In genomic region chr10:60313589-60313952, GRCh38 we compare ENCODE assay signal across 19 cellular contexts.
DNase-seq lines count a peak whose midpoint lies in the region; ATAC-seq, FAIRE-seq and TF ChIP-seq lines count a peak whose summit lies in the region.
"Had no signal": no experiment of that assay in that cellular context is flagged by ENCODE, and none has a peak within 500 bp of the region (broad histone marks: within the 10 kb centered on the region; RNA-seq: fewer than 3 reads in every experiment).

No MANE protein-coding gene starts in this region.

- BruUV-seq in PC-9 (replicated peaks; lab: Mats Ljungman, UMichigan) (no TSS peak), endothelial cell of umbilical vein (replicated peaks; lab: Mats Ljungman, UMichigan) (no TSS peak)

- intact Hi-C loops in PC-9 (cut with micrococcal nuclease; ENCODE audit: unreplicated experiment), result no loop called here
- intact Hi-C loops in endothelial cell of umbilical vein (cut with micrococcal nuclease), result no loop called here

- peaks cover 4% of the 10 kb centered on the region for H3K36me3 Mint-ChIP-seq in activated T-cell treated with anti-CD3 and anti-CD28 coated beads, Interleukin-2, amount 50 U/mL, for 24 hours (ENCODE audit: low read depth)
- H3K36me3 Mint-ChIP-seq: CD14-positive monocyte had no signal

- H4K20me1 ChIP-seq in PC-9 (ENCODE audit: insufficient read depth) (no peaks in the 10 kb centered on the region), endothelial cell of umbilical vein (replicated peaks; ENCODE audit: control insufficient read depth, extremely low read depth, insufficient read depth, low read length) (no peaks in the 10 kb centered on the region), smooth muscle cell (ENCODE audit: low read depth) (no peaks in the 10 kb centered on the region)

- H3K9me1 ChIP-seq in endothelial cell of umbilical vein (replicated peaks; ENCODE audit: control insufficient read depth, extremely low read depth, insufficient read depth, low read length), result no peaks in the 10 kb centered on the region

- POLR2A ChIA-PET in PC-9 (lab: Charles Lee; ENCODE audit: unreplicated experiment) (interaction anchor here (0.6 kb wide), 1 partner anchor 11 kb away, joined by 7 read pairs; no protein-coding TSS in a partner anchor), endothelial cell of umbilical vein (lab: Charles Lee) (no interaction called here)

- TF ChIP-seq POLR2A in endothelial cell of umbilical vein (IDR thresholded peaks at IDR 0.05; ENCODE audit: low read depth, low read length), result no peak

- peak overlapping the region; percentile 46 for H3K9ac ChIP-seq in endothelial cell of umbilical vein (replicated peaks; ENCODE audit: extremely low read depth, insufficient read depth, low read length)
- H3K9ac ChIP-seq in smooth muscle cell (ENCODE audit: low read depth), result no peak overlapping the region

- H3K4me2 ChIP-seq in PC-9 (peak overlapping the region; percentile 35; the same call in 1 of the 2 replicates), endothelial cell of umbilical vein (ENCODE audit: insufficient read depth, low read length) (peak overlapping the region; percentile 93), smooth muscle cell (peak overlapping the region; percentile 62)

- no peaks in the 10 kb centered on the region for H3K27me3 Mint-ChIP-seq in activated T-cell treated with anti-CD3 and anti-CD28 coated beads, Interleukin-2, amount 50 U/mL, for 24 hours

- DNase-seq in activated T-cell treated with anti-CD3 and anti-CD28 coated beads, Interleukin-2, amount 50 U/mL, for 24 hours, result no peak
- DNase-seq in activated T-cell treated with anti-CD3 and anti-CD28 coated beads, Interleukin-2, amount 50 U/mL, for 1 hour, result no peak
- no peak for DNase-seq in PC-9
- no peak for DNase-seq in endothelial cell of umbilical vein (ENCODE audit: low read depth, low spot score)
- no peak for DNase-seq in smooth muscle cell (lab: John Stamatoyannopoulos, UW; ENCODE audit: unreplicated experiment)
- no peak for DNase-seq in GM20000 (ENCODE audit: low spot score)
- DNase-seq in iPS-NIHi7 (ENCODE audit: extremely low spot score), result no peak
- DNase-seq: Caco-2; NCI-H1105; NCI-H1694 treated with DMSO at 0.1 percent for 48 hours; NCI-H345; NK-92 treated with Interleukin-12 subunit alpha and Interleukin-12 subunit beta, amount 100 ng/mL, for 24 hours had no signal

- no peak overlapping the region for H2AFZ ChIP-seq in PC-9
- H2AFZ ChIP-seq in endothelial cell of umbilical vein (ENCODE audit: low read depth, low read length), result peak overlapping the region; percentile 11
- no peak overlapping the region for H2AFZ ChIP-seq in smooth muscle cell (ENCODE audit: low read depth)

- no peaks in the 10 kb centered on the region for H3K9me3 ChIP-seq in PC-9 (ENCODE audit: insufficient read depth, low read depth)
- no peaks in the 10 kb centered on the region for H3K9me3 ChIP-seq in endothelial cell of umbilical vein (replicated peaks; ENCODE audit: control insufficient read depth, insufficient read depth, low read length)
- no peaks in the 10 kb centered on the region for H3K9me3 ChIP-seq in smooth muscle cell (replicated peaks; ENCODE audit: low read depth)
- H3K9me3 ChIP-seq: Caco-2, MG63 had no signal

- CTCF ChIA-PET in PC-9 (lab: Charles Lee) (interaction anchor here (0.5 to 0.7 kb wide), 2 partner anchors 214 to 584 kb away, joined by 4 to 9 read pairs; no protein-coding TSS in a partner anchor), endothelial cell of umbilical vein (lab: Charles Lee) (interaction anchor here (0.7 to 3.9 kb wide), 10 partner anchors 12 to 120 kb away, joined by 3 to 16 read pairs (median 6); no protein-coding TSS in a partner anchor)

- WGBS in smooth muscle cell (ENCODE audit: low lambda C conversion rate), result 93% methylated on average over 1 of the region's 1 CpG

- H3K9me3 Mint-ChIP-seq in activated T-cell treated with anti-CD3 and anti-CD28 coated beads, Interleukin-2, amount 50 U/mL, for 24 hours, result no peaks in the 10 kb centered on the region

- H3K27me3 ChIP-seq in PC-9 (ENCODE audit: insufficient read depth, low read depth) (no peaks in the 10 kb centered on the region), endothelial cell of umbilical vein (ENCODE audit: control insufficient read depth in 2 of 2, insufficient read depth in 2 of 2, low read length in 2 of 2) (no peaks in the 10 kb centered on the region), smooth muscle cell (ENCODE audit: low read depth) (no peaks in the 10 kb centered on the region)
- H3K27me3 ChIP-seq: MG63 had no signal

- H3K4me1 ChIP-seq in PC-9 (replicated peaks; ENCODE audit: insufficient read depth) (peaks cover 29% of the 10 kb centered on the region), endothelial cell of umbilical vein (ENCODE audit: control insufficient read depth, extremely low read depth, insufficient read depth, low read length) (peaks cover 39% of the 10 kb centered on the region), smooth muscle cell (ENCODE audit: low read depth) (peaks cover 7% of the 10 kb centered on the region)

- FAIRE-seq in endothelial cell of umbilical vein (lab: Jason Lieb, UNC), result no peak
- FAIRE-seq: A204.1, G401.6, GM12891, H1 had no signal

- TF ChIP-seq CTCF in PC-9 (conservative IDR thresholded peaks at IDR 0.05), result no peak
- TF ChIP-seq CTCF in endothelial cell of umbilical vein (IDR thresholded peaks at IDR 0.05; ENCODE audit: extremely low read depth in 1 of 2, insufficient read depth in 1 of 2, low read depth in 1 of 2, low read length in 2 of 2), result no peak
- no peak for TF ChIP-seq CTCF in smooth muscle cell (IDR thresholded peaks at IDR 0.05; ENCODE audit: borderline replicate concordance, insufficient read depth, poor library complexity, severe bottlenecking)
- no peak for TF ChIP-seq CTCF in GM20000 (IDR thresholded peaks at IDR 0.05; ENCODE audit: extremely low read depth, missing control alignments)

- ATAC-seq in GM18858 (IDR thresholded peaks at IDR 0.05; ENCODE audit: unreplicated experiment), result no peak

- no peak overlapping the region for H3K4me3 Mint-ChIP-seq in activated T-cell treated with anti-CD3 and anti-CD28 coated beads, Interleukin-2, amount 50 U/mL, for 24 hours
- H3K4me3 Mint-ChIP-seq: CD14-positive monocyte had no signal

- H3K36me3 ChIP-seq in PC-9 (ENCODE audit: low read depth) (no peaks in the 10 kb centered on the region), endothelial cell of umbilical vein (ENCODE audit: control insufficient read depth in 2 of 2, extremely low read depth in 1 of 2, insufficient read depth in 2 of 2, low read length in 2 of 2) (no peaks in the 10 kb centered on the region), smooth muscle cell (ENCODE audit: low read depth) (no peaks in the 10 kb centered on the region)
- H3K36me3 ChIP-seq: MG63 had no signal

- H3K9me2 ChIP-seq in PC-9 (ENCODE audit: insufficient read depth), result no peaks in the 10 kb centered on the region

- H3K27ac Mint-ChIP-seq in activated T-cell treated with anti-CD3 and anti-CD28 coated beads, Interleukin-2, amount 50 U/mL, for 24 hours, result peak overlapping the region; percentile 85
- H3K27ac Mint-ChIP-seq: CD14-positive monocyte had no signal

- H3K4me1 Mint-ChIP-seq in activated T-cell treated with anti-CD3 and anti-CD28 coated beads, Interleukin-2, amount 50 U/mL, for 24 hours (ENCODE audit: low read depth), result peaks cover 45% of the 10 kb centered on the region
- H3K4me1 Mint-ChIP-seq: CD14-positive monocyte had no signal

- peak overlapping the region; percentile 48 for H3K27ac ChIP-seq in PC-9
- H3K27ac ChIP-seq in endothelial cell of umbilical vein (ENCODE audit: insufficient read depth, low read depth, low read length), result peak overlapping the region; percentile 94
- peak overlapping the region; percentile 68 for H3K27ac ChIP-seq in smooth muscle cell (ENCODE audit: low read depth)

- dilution Hi-C loops in endothelial cell of umbilical vein (cut with MboI; ENCODE audit: extremely low pct_ligation_motif_present, low sequenced_read_pairs), result no loop called here

- H3F3A ChIP-seq in PC-9 (ENCODE audit: insufficient read depth, low read depth) (peaks cover 14% of the 10 kb centered on the region), smooth muscle cell (ENCODE audit: low read depth) (peaks cover 8% of the 10 kb centered on the region)

- H3K79me2 ChIP-seq in PC-9 (ENCODE audit: low read depth) (no peaks in the 10 kb centered on the region), endothelial cell of umbilical vein (ENCODE audit: control insufficient read depth, insufficient read depth, low read length) (no peaks in the 10 kb centered on the region), smooth muscle cell (ENCODE audit: low read depth) (no peaks in the 10 kb centered on the region)

- H3K4me3 ChIP-seq in PC-9 (no peak overlapping the region), endothelial cell of umbilical vein (replicated peaks in 1 of 3; ENCODE audit: insufficient read depth in 1 of 3, low read depth in 1 of 3, low read length in 3 of 3) (no peak overlapping the region), smooth muscle cell (no peak overlapping the region)
- H3K4me3 ChIP-seq: MG63 had no signal

TF ChIP-seq in endothelial cell of umbilical vein, 7 proteins besides CTCF, POLR2A, EP300 and RAD21:
- no peak for TF ChIP-seq POLR2AphosphoS5 (IDR thresholded peaks at IDR 0.05; ENCODE audit: insufficient read depth, low read depth, low read length)
- no peak for TF ChIP-seq FOS (IDR thresholded peaks at IDR 0.05; ENCODE audit: borderline replicate concordance, insufficient read depth, low read length)
- no peak for TF ChIP-seq GATA2 (IDR thresholded peaks at IDR 0.05; ENCODE audit: insufficient read depth, insufficient read length, low read depth, low read length)
- TF ChIP-seq JUN (IDR thresholded peaks at IDR 0.05; ENCODE audit: borderline replicate concordance, insufficient read depth, insufficient read length, low read depth), result no peak
- TF ChIP-seq EZH2 (IDR thresholded peaks at IDR 0.05; ENCODE audit: borderline replicate concordance, low read depth, low read length, severe bottlenecking), result no peak
- TF ChIP-seq MYC (IDR thresholded peaks at IDR 0.05; ENCODE audit: low read depth, low read length), result no peak
- no peak for TF ChIP-seq MAX (IDR thresholded peaks at IDR 0.05; ENCODE audit: insufficient read depth, insufficient read length)

Comparison
In these comparisons a context has a peak if more than half of its experiments do, and no peak if none do; other contexts are left out.
1. H3K4me2 ChIP-seq: peak in every context shown above with its lines; median percentile 93 in endothelial cell of umbilical vein; 62 in smooth muscle cell; 35 in PC-9.